Comparison of ENCODE assay signal across 19 cellular contexts in genomic region chr9:119052339-119053030, GRCh38.
DNase-seq lines count a peak whose midpoint lies in the region; TF ChIP-seq lines count a peak whose summit lies in the region.
"Had no signal": no experiment of that assay in that cellular context is flagged by ENCODE, and none has a peak within 500 bp of the region (broad histone marks: within the 10 kb centered on the region; RNA-seq: fewer than 3 reads in every experiment).

No MANE protein-coding gene starts in this region.

- no peaks in the 10 kb centered on the region for H3K36me3 ChIP-seq in transverse colon
- no peaks in the 10 kb centered on the region for H3K36me3 ChIP-seq in vagina
- H3K36me3 ChIP-seq: ascending aorta, neutrophil, uterus had no signal

- H3K27ac ChIP-seq in transverse colon: no peak overlapping the region
- no peak overlapping the region for H3K27ac ChIP-seq in vagina
- H3K27ac ChIP-seq: neutrophil, uterus had no signal

- intact Hi-C loops in transverse colon (cut with DNase I; ENCODE audit: low total_unique reads): no loop called here
- intact Hi-C loops in vagina (cut with DNase I): no loop called here

- DNase-seq in NCI-H69 (lab: John Stamatoyannopoulos, UW) (peak; percentile 71), cerebellar cortex (ENCODE audit: low spot score) (peak; percentile 1), iPS-NIHi7 (ENCODE audit: extremely low spot score) (peak; percentile 12), transverse colon (peak; percentile 7), NOMO-1 (lab: John Stamatoyannopoulos, UW; ENCODE audit: unreplicated experiment in 2 of 2) (no peak), vagina (ENCODE audit: extremely low spot score in 2 of 2) (no peak)
- no peak for DNase-seq in activated CD4-positive, alpha-beta T cell treated with anti-CD3 and anti-CD28 coated beads, Interleukin-2, amount 50 U/mL, for 1 hour
- DNase-seq: activated CD4-positive, alpha-beta memory T cell treated with anti-CD3 and anti-CD28 coated beads, Interleukin-2, amount 10 ng/mL, durations not matched to agents 7 days and 5 days; activated naive CD4-positive, alpha-beta T cell treated with anti-CD3 and anti-CD28 coated beads, Interleukin-2, amount 10 ng/mL, durations not matched to agents 7 days and 5 days; activated T-cell treated with anti-CD3 and anti-CD28 coated beads, Interleukin-2, amount 50 U/mL, for 24 hours; AML-193; mucosa of descending colon; NCI-H1436; NCI-H82; stimulated activated naive CD4-positive, alpha-beta T cell treated with Interleukin-2 at 50 U/mL for 16 hours; SW 1271; uterus had no signal

- in situ Hi-C loops in transverse colon (cut with MboI; ENCODE audit: low pct_ligation_motif_present in 1 of 4, low pct_unique_long_range_greater_than_20kb in 1 of 4, low sequenced_read_pairs in 3 of 4): no loop called here

- TF ChIP-seq CTCF in transverse colon (IDR thresholded peaks at IDR 0.05): no peak
- no peak for TF ChIP-seq CTCF in vagina (IDR thresholded peaks at IDR 0.05)

- no peak overlapping the region for H3K4me3 ChIP-seq in transverse colon
- no peak overlapping the region for H3K4me3 ChIP-seq in vagina
- H3K4me3 ChIP-seq: ascending aorta, mucosa of descending colon, uterus had no signal

- H3K4me1 ChIP-seq in transverse colon (no peaks in the 10 kb centered on the region), vagina (peaks cover 7% of the 10 kb centered on the region)
- H3K4me1 ChIP-seq: uterus had no signal

- 53 to 59% methylated on average over 6 to 10 of the region's 10 CpGs for WGBS in transverse colon (ENCODE audit: low coverage in 1 of 2), 2 donors

- H3K27me3 ChIP-seq in transverse colon (no peaks in the 10 kb centered on the region), vagina (no peaks in the 10 kb centered on the region)
- H3K27me3 ChIP-seq: ascending aorta, neutrophil, uterus had no signal

- no peak for TF ChIP-seq POLR2A in transverse colon (IDR thresholded peaks at IDR 0.05)
- no peak for TF ChIP-seq POLR2A in vagina (IDR thresholded peaks at IDR 0.05)

- TF ChIP-seq EP300 in transverse colon (IDR thresholded peaks at IDR 0.05; ENCODE audit: low read depth): no peak

- H3K9me3 ChIP-seq in transverse colon (no peaks in the 10 kb centered on the region), vagina (no peaks in the 10 kb centered on the region)
- H3K9me3 ChIP-seq: ascending aorta, mucosa of descending colon, neutrophil, uterus had no signal

Comparison
In these comparisons a context has a peak if more than half of its experiments do, and no peak if none do; other contexts are left out.
1. DNase-seq: peak in NCI-H69 (single experiment), cerebellar cortex (single experiment), iPS-NIHi7 (single experiment) and transverse colon (single experiment); none in NOMO-1 (0 of 2), vagina (0 of 2) and activated CD4-positive, alpha-beta T cell treated with anti-CD3 and anti-CD28 coated beads, Interleukin-2, amount 50 U/mL, for 1 hour (single experiment).